12 cellular contexts compared by ENCODE assay signal in genomic region chr17:75707096-75707720, GRCh38. TPM values are rescaled to one million over a fixed set of nuclear protein-coding genes. Genes with fewer than 3 reads are reported as not detected.
DNase-seq lines count a peak whose midpoint lies in the region; ATAC-seq, FAIRE-seq and TF ChIP-seq lines count a peak whose summit lies in the region.
"Had no signal": no experiment of that assay in that cellular context is flagged by ENCODE, and none has a peak within 500 bp of the region (broad histone marks: within the 10 kb centered on the region; RNA-seq: fewer than 3 reads in every experiment).

No MANE protein-coding gene starts in this region.

- DNase-seq in natural killer cell: no peak
- no peak for DNase-seq in natural killer cell treated with Interleukin-12 subunit alpha and Interleukin-12 subunit beta and Interleukin-15 and Interleukin-18, amount 100 ng/mL, for 72 hours (ENCODE audit: low spot score)
- peak; percentile 40 for DNase-seq in endodermal cell
- no peak for DNase-seq in mesenchymal stem cell
- no peak for DNase-seq in NCI-H1417 treated with DMSO at 0.1 percent for 48 hours (lab: John Stamatoyannopoulos, UW)
- no peak for DNase-seq in NOMO-1 treated with DMSO at 0.1 percent for 48 hours (lab: John Stamatoyannopoulos, UW; ENCODE audit: unreplicated experiment)
- DNase-seq in GM12892 (ENCODE audit: insufficient read length): no peak
- DNase-seq in stimulated activated CD4-positive, alpha-beta T cell treated with anti-CD3 and anti-CD28 coated beads, Interleukin-2, amount 100 ng/mL, for 24 hours: no peak
- DNase-seq: activated T-cell treated with anti-CD3 and anti-CD28 coated beads, Interleukin-2, amount 50 U/mL, for 48 hours; Karpas-422; occipital lobe; SIG-M5 had no signal

- H3K4me1 ChIP-seq in endodermal cell (ENCODE audit: control insufficient read depth, insufficient read depth, low read length) (no peaks in the 10 kb centered on the region), mesenchymal stem cell (ENCODE audit: control insufficient read depth, insufficient read depth, low read depth, low read length) (peaks cover 29% of the 10 kb centered on the region)

- H2BK5ac ChIP-seq in mesenchymal stem cell (ENCODE audit: low read depth, low read length, poor library complexity, severe bottlenecking): peak overlapping the region; percentile 80

- H3K9ac ChIP-seq in endodermal cell (ENCODE audit: extremely low read depth, low read length, poor library complexity, severe bottlenecking): no peak overlapping the region
- H3K9ac ChIP-seq in mesenchymal stem cell (ENCODE audit: low read length): no peak overlapping the region

- no peak overlapping the region for H3K4ac ChIP-seq in mesenchymal stem cell (ENCODE audit: low read depth in 1 of 2, low read length in 2 of 2)

- H3K36me3 ChIP-seq in endodermal cell (ENCODE audit: control insufficient read depth, insufficient read depth, low read length): peaks cover 47% of the 10 kb centered on the region
- H3K36me3 ChIP-seq in mesenchymal stem cell (ENCODE audit: control insufficient read depth in 1 of 2, insufficient read depth in 2 of 2, low read depth in 1 of 2, low read length in 2 of 2): peaks cover 62 to 66% of the 10 kb centered on the region in 2 experiments

- H3K27ac ChIP-seq in endodermal cell (ENCODE audit: low read depth, low read length) (no peak overlapping the region), mesenchymal stem cell (ENCODE audit: low read length, poor library complexity, severe bottlenecking) (peak overlapping the region; percentile 75)

- intact Hi-C loops in natural killer cell (cut with micrococcal nuclease): no loop called here

- no peaks in the 10 kb centered on the region for H3K27me3 ChIP-seq in endodermal cell (ENCODE audit: control insufficient read depth, insufficient read depth, low read length, poor library complexity, severe bottlenecking)
- no peaks in the 10 kb centered on the region for H3K27me3 ChIP-seq in mesenchymal stem cell (ENCODE audit: control insufficient read depth in 1 of 2, insufficient read depth in 1 of 2, low read length in 2 of 2)

- no peak overlapping the region for H4K8ac ChIP-seq in mesenchymal stem cell (ENCODE audit: low read length)

- peak overlapping the region; percentile 96 for H2AK5ac ChIP-seq in mesenchymal stem cell (ENCODE audit: low read length, severe bottlenecking)

- H3K4me3 ChIP-seq in endodermal cell (ENCODE audit: low read length): no peak overlapping the region
- no peak overlapping the region for H3K4me3 ChIP-seq in mesenchymal stem cell (ENCODE audit: insufficient read depth in 1 of 2, low read depth in 1 of 2, low read length in 2 of 2)

- H3K9me3 ChIP-seq in endodermal cell (ENCODE audit: control insufficient read depth, low read length) (no peaks in the 10 kb centered on the region), mesenchymal stem cell (ENCODE audit: control insufficient read depth, low read length) (no peaks in the 10 kb centered on the region)

- H4K91ac ChIP-seq in mesenchymal stem cell (ENCODE audit: low read length): no peak overlapping the region

- peak overlapping the region; percentile 21 for H3K4me2 ChIP-seq in mesenchymal stem cell (ENCODE audit: low read length, poor library complexity, severe bottlenecking)

- H3K4me3 Mint-ChIP-seq in natural killer cell (no peak overlapping the region), endodermal cell (no peak overlapping the region)
- H3K4me3 Mint-ChIP-seq in natural killer cell treated with Interleukin-12 subunit alpha and Interleukin-12 subunit beta and Interleukin-15 and Interleukin-18, amount 100 ng/mL, for 72 hours: no peak overlapping the region

- H3K18ac ChIP-seq in mesenchymal stem cell (ENCODE audit: low read depth in 1 of 2, low read length in 2 of 2): no peak overlapping the region

- no peak overlapping the region for H2BK120ac ChIP-seq in mesenchymal stem cell (ENCODE audit: low read depth, low read length)

- H3K36me3 Mint-ChIP-seq in natural killer cell (no peaks in the 10 kb centered on the region), endodermal cell (ENCODE audit: low read depth) (peaks cover 40% of the 10 kb centered on the region)
- H3K36me3 Mint-ChIP-seq in natural killer cell treated with Interleukin-12 subunit alpha and Interleukin-12 subunit beta and Interleukin-15 and Interleukin-18, amount 100 ng/mL, for 72 hours: no peaks in the 10 kb centered on the region

- no peak overlapping the region for H2BK12ac ChIP-seq in mesenchymal stem cell (ENCODE audit: low read length in 2 of 2)

- ATAC-seq in natural killer cell: peak in 1 of 3 donors; percentile 9
- ATAC-seq in natural killer cell treated with Interleukin-12 subunit alpha and Interleukin-12 subunit beta and Interleukin-15 and Interleukin-18, amount 100 ng/mL, for 72 hours: no peak

- TF ChIP-seq POLR2A in GM12892 (IDR thresholded peaks at IDR 0.05; ENCODE audit: low read depth, low read length): no peak

- H3K27ac Mint-ChIP-seq in natural killer cell (peak overlapping the region; percentile 26 to 73), endodermal cell (peak overlapping the region; percentile 40)
- no peak overlapping the region for H3K27ac Mint-ChIP-seq in natural killer cell treated with Interleukin-12 subunit alpha and Interleukin-12 subunit beta and Interleukin-15 and Interleukin-18, amount 100 ng/mL, for 72 hours

- no peak overlapping the region for H2AFZ ChIP-seq in mesenchymal stem cell (ENCODE audit: low read depth, low read length)

- no peak overlapping the region for H3K14ac ChIP-seq in mesenchymal stem cell (ENCODE audit: low read length in 2 of 2)

- H3K27me3 Mint-ChIP-seq in natural killer cell (ENCODE audit: low read depth in 2 of 2) (no peaks in the 10 kb centered on the region), endodermal cell (ENCODE audit: insufficient read depth) (no peaks in the 10 kb centered on the region)
- H3K27me3 Mint-ChIP-seq in natural killer cell treated with Interleukin-12 subunit alpha and Interleukin-12 subunit beta and Interleukin-15 and Interleukin-18, amount 100 ng/mL, for 72 hours: no peaks in the 10 kb centered on the region

- WGBS in endodermal cell (ENCODE audit: insufficient coverage in 1 of 2, insufficient read length in 1 of 2), 2 experiments: 94 to 96% methylated on average over 8 to 14 of the region's 14 CpGs
- WGBS in mesenchymal stem cell: 92% methylated on average over 14 of the region's 14 CpGs

- no peak overlapping the region for H2BK15ac ChIP-seq in mesenchymal stem cell (ENCODE audit: low read depth, poor library complexity, severe bottlenecking)

- peaks cover 33% of the 10 kb centered on the region for H3K79me1 ChIP-seq in mesenchymal stem cell (replicated peaks; ENCODE audit: low read length, poor library complexity, severe bottlenecking)

- no peak for FAIRE-seq in GM12892 (lab: Jason Lieb, UNC)

- H3K9me3 Mint-ChIP-seq in natural killer cell (no peaks in the 10 kb centered on the region), endodermal cell (no peaks in the 10 kb centered on the region)
- H3K9me3 Mint-ChIP-seq in natural killer cell treated with Interleukin-12 subunit alpha and Interleukin-12 subunit beta and Interleukin-15 and Interleukin-18, amount 100 ng/mL, for 72 hours: no peaks in the 10 kb centered on the region

- H3K4me1 Mint-ChIP-seq in natural killer cell (no peaks in the 10 kb centered on the region), endodermal cell (no peaks in the 10 kb centered on the region)
- H3K4me1 Mint-ChIP-seq in natural killer cell treated with Interleukin-12 subunit alpha and Interleukin-12 subunit beta and Interleukin-15 and Interleukin-18, amount 100 ng/mL, for 72 hours (ENCODE audit: low read depth in 2 of 2): no peaks in the 10 kb centered on the region

- TF ChIP-seq CTCF in natural killer cell (IDR thresholded peaks at IDR 0.05) (no peak), endodermal cell (conservative IDR thresholded peaks at IDR 0.05) (no peak)

- no peak overlapping the region for H3K23ac ChIP-seq in mesenchymal stem cell (ENCODE audit: low read length in 2 of 2)

RNA-seq across cellular contexts. Expression of gene ITGB4, which starts 14.1 kb away (rescaled TPM):
- total RNA-seq in natural killer cell: 1 to 10 TPM in 1 of 3 donors, under 1 TPM in 2; 0.38 to 1.0 (median 0.68) TPM
- under 1 TPM in 1 of 2 donors, not detected in 1; 0.90 TPM for total RNA-seq in natural killer cell treated with Interleukin-12 subunit alpha and Interleukin-12 subunit beta and Interleukin-15 and Interleukin-18, amount 100 ng/mL, for 72 hours
- total RNA-seq in endodermal cell: 1 to 10 TPM; 3.4 to 5.1 TPM
- 0.39 TPM for polyA plus RNA-seq in endodermal cell (2013, experiment 1 of 2)
- polyA plus RNA-seq in endodermal cell (2013, experiment 2 of 2): 0.87 TPM
- polyA plus RNA-seq in mesenchymal stem cell (2013, experiment 1 of 2): 1.3 TPM
- polyA plus RNA-seq in mesenchymal stem cell (2013, experiment 2 of 2): 1.0 TPM
- polyA plus RNA-seq in GM12892 (2012; ENCODE audit: missing spikeins): 1.1 TPM

RNA-seq across cellular contexts. Expression of gene SAP30BP, which starts 40.1 kb away (rescaled TPM):
- total RNA-seq in natural killer cell (100 to 1,000 TPM; 234 to 246 (median 240) TPM), endodermal cell (100 to 1,000 TPM in 1 of 2 donors, 10 to 100 TPM in 1; 96.5 to 113 TPM)
- total RNA-seq in natural killer cell treated with Interleukin-12 subunit alpha and Interleukin-12 subunit beta and Interleukin-15 and Interleukin-18, amount 100 ng/mL, for 72 hours: 100 to 1,000 TPM; 129 TPM
- polyA plus RNA-seq in endodermal cell (2013, experiment 1 of 2): 93.1 TPM
- polyA plus RNA-seq in endodermal cell (2013, experiment 2 of 2): 95.4 TPM
- polyA plus RNA-seq in mesenchymal stem cell (2013, experiment 1 of 2): 68.5 TPM
- 71.8 TPM for polyA plus RNA-seq in mesenchymal stem cell (2013, experiment 2 of 2)
- 65.3 TPM for polyA plus RNA-seq in GM12892 (2012; ENCODE audit: missing spikeins)

RNA-seq across cellular contexts. Expression of gene RECQL5, which starts 40.3 kb away (rescaled TPM):
- total RNA-seq in natural killer cell: 10 to 100 TPM; 33.4 to 39.1 (median 34.3) TPM
- total RNA-seq in natural killer cell treated with Interleukin-12 subunit alpha and Interleukin-12 subunit beta and Interleukin-15 and Interleukin-18, amount 100 ng/mL, for 72 hours: 10 to 100 TPM; 32.6 to 59.7 TPM
- 10 to 100 TPM; 54.3 TPM for total RNA-seq in endodermal cell
- 40.1 TPM for polyA plus RNA-seq in endodermal cell (2013, experiment 1 of 2)
- polyA plus RNA-seq in endodermal cell (2013, experiment 2 of 2): 32.4 TPM
- 9.8 TPM for polyA plus RNA-seq in mesenchymal stem cell (2013, experiment 1 of 2)
- 9.5 TPM for polyA plus RNA-seq in mesenchymal stem cell (2013, experiment 2 of 2)
- 22.7 TPM for polyA plus RNA-seq in GM12892 (2012; ENCODE audit: missing spikeins)

RNA-seq across cellular contexts. Expression of gene GALK1, which starts 57.8 kb away (rescaled TPM):
- total RNA-seq in natural killer cell (10 to 100 TPM; 11.9 to 15.9 (median 12.6) TPM), endodermal cell (10 to 100 TPM; 26.7 to 33.2 TPM)
- 10 to 100 TPM; 13.7 to 31.1 TPM for total RNA-seq in natural killer cell treated with Interleukin-12 subunit alpha and Interleukin-12 subunit beta and Interleukin-15 and Interleukin-18, amount 100 ng/mL, for 72 hours
- polyA plus RNA-seq in endodermal cell (2013, experiment 1 of 2): 25.1 TPM
- polyA plus RNA-seq in endodermal cell (2013, experiment 2 of 2): 22.8 TPM
- 29.0 TPM for polyA plus RNA-seq in mesenchymal stem cell (2013, experiment 1 of 2)
- 27.7 TPM for polyA plus RNA-seq in mesenchymal stem cell (2013, experiment 2 of 2)
- 9.4 TPM for polyA plus RNA-seq in GM12892 (2012; ENCODE audit: missing spikeins)

Comparison
In these comparisons a context has a peak if more than half of its experiments do, and no peak if none do; other contexts are left out.
1. H3K27ac Mint-ChIP-seq: peak in natural killer cell (2 of 2) and endodermal cell (single experiment); none in natural killer cell treated with Interleukin-12 subunit alpha and Interleukin-12 subunit beta and Interleukin-15 and Interleukin-18, amount 100 ng/mL, for 72 hours (0 of 2).